In the genomic region with DNA sequence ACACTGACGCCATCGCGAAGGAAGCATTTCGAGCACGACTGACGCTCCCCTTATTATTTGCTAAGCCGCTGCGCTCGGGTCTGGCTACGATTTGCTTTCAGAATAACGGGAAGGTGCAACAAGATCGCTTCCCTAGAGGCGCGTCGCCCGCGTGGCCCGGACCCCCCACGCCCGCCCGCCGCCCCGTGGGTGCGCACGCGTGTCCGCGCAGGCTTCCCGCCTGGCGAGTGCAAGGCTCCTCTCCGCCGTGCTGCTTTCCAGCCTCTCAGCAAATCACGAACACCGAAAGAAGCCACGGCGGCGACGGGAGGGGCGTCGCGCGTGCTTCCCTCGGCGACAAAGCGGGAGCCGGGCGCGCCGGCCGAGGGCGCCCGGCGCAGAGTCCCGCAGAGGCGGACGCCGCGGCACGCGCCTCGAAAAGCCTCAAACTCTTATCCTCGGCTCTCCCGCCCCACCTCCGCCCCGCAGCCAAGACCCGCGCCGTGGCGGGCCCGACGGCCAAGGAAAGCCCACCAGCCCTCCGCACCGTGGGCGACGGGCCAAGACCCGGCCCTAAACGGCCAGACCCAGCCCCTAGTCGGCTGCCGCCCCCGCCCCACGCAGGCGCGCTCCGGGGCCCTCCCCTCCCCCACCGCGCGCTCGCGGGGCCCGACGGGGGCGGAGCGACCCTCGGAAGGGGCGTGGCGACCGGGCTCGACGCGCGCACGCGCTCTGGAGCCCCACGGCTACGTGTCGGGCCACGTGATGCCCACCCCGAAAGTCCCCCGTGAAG, we compare ENCODE assay signal across 8 cellular contexts.
DNase-seq lines count a peak whose midpoint lies in the region; ATAC-seq lines count a peak whose summit lies in the region.

No MANE protein-coding gene starts in this region.

- peak; percentile 43 for ATAC-seq in GM19035 (IDR thresholded peaks at IDR 0.05; ENCODE audit: unreplicated experiment)
- peak; percentile 44 for ATAC-seq in HG03196 (IDR thresholded peaks at IDR 0.05; ENCODE audit: unreplicated experiment)

- DNase-seq in C1 segment of cervical spinal cord (lab: John Stamatoyannopoulos, UW) (peak in 13 of 14 donors; percentile 45 to 97 (median 88)), NOMO-1 treated with DMSO at 0.1 percent for 48 hours (lab: John Stamatoyannopoulos, UW; ENCODE audit: unreplicated experiment) (peak; percentile 73), activated T-cell treated with anti-CD3 and anti-CD28 coated beads for 24 hours (ENCODE audit: low read depth) (peak; percentile 90), epidermal melanocyte (ENCODE audit: insufficient read length, low spot score) (peak; percentile 96), middle frontal gyrus (ENCODE audit: extremely low spot score, low spot score) (peak; percentile 78)
- peak; percentile 78 to 79 for DNase-seq in stimulated activated CD8-positive, alpha-beta memory T cell treated with anti-CD3 and anti-CD28 coated beads, Interleukin-15, amount 100 ng/mL, for 48 hours (ENCODE audit: low read depth in 2 of 2)

Comparison
In these comparisons a context has a peak if more than half of its experiments do, and no peak if none do; other contexts are left out.
1. Peak in every context shown above with its lines: DNase-seq and ATAC-seq.